ENCODE assay signal across 8 cellular contexts in genomic region chr20:39289316-39289715, GRCh38.
A peak's percentile ranks its signal among the peaks of the same experiment; 100 is the strongest.
DNase-seq lines count a peak whose midpoint lies in the region; ATAC-seq, FAIRE-seq and TF ChIP-seq lines count a peak whose summit lies in the region.

No MANE protein-coding gene starts in this region.

- no peak overlapping the region for H3K27ac Mint-ChIP-seq in Calu3 (ENCODE audit: unreplicated experiment)

- DNase-seq in Calu3, result peak; percentile 13
- DNase-seq in GM19239 (ENCODE audit: insufficient read length, low spot score), result peak; percentile 16
- DNase-seq in SK-MEL-5 (ENCODE audit: low read depth, low spot score), result peak; percentile 54
- DNase-seq in left kidney (ENCODE audit: low read depth, low spot score), result peak; percentile 28
- DNase-seq in mesenteric fat pad (ENCODE audit: low spot score), result no peak

- intact Hi-C loops in Calu3 (cut with micrococcal nuclease; ENCODE audit: unreplicated experiment), result no loop called here

- no peaks in the 10 kb centered on the region for H3K9me3 Mint-ChIP-seq in Calu3 (ENCODE audit: low read depth, unreplicated experiment)

- no peak overlapping the region for H3K4me3 Mint-ChIP-seq in Calu3 (ENCODE audit: low read depth, unreplicated experiment)

- FAIRE-seq in GM19239 (lab: Jason Lieb, UNC), result no peak

- in situ Hi-C loops in SK-MEL-5 (cut with HindIII; ENCODE audit: low pct_unique_long_range_greater_than_20kb, low sequenced_read_pairs), result no loop called here

- CTCF ChIA-PET in Calu3 (lab: Charles Lee), result interaction anchor here (1.3 to 1.4 kb wide), 2 partner anchors 9 to 18 kb away, joined by 3 to 5 read pairs; no protein-coding TSS in a partner anchor

- BruUV-seq in Calu3 (replicated peaks; lab: Mats Ljungman, UMichigan), result no TSS peak

- H3K4me1 Mint-ChIP-seq in Calu3 (ENCODE audit: low read depth, unreplicated experiment), result no peaks in the 10 kb centered on the region

- no peaks in the 10 kb centered on the region for H3K36me3 Mint-ChIP-seq in Calu3 (ENCODE audit: insufficient read depth, unreplicated experiment)

- TF ChIP-seq CTCF in Calu3 (IDR thresholded peaks at IDR 0.05; ENCODE audit: unreplicated experiment), result no peak

- H3K27me3 Mint-ChIP-seq in Calu3 (ENCODE audit: unreplicated experiment), result peaks cover 40% of the 10 kb centered on the region

- ATAC-seq in HG03045 (IDR thresholded peaks at IDR 0.05; ENCODE audit: unreplicated experiment) (no peak), GM21390 (IDR thresholded peaks at IDR 0.05; ENCODE audit: unreplicated experiment) (no peak), GM18519 (IDR thresholded peaks at IDR 0.05; ENCODE audit: low FRiP score, unreplicated experiment) (no peak)
